ENCODE assay signal across 12 cellular contexts in the genomic region with DNA sequence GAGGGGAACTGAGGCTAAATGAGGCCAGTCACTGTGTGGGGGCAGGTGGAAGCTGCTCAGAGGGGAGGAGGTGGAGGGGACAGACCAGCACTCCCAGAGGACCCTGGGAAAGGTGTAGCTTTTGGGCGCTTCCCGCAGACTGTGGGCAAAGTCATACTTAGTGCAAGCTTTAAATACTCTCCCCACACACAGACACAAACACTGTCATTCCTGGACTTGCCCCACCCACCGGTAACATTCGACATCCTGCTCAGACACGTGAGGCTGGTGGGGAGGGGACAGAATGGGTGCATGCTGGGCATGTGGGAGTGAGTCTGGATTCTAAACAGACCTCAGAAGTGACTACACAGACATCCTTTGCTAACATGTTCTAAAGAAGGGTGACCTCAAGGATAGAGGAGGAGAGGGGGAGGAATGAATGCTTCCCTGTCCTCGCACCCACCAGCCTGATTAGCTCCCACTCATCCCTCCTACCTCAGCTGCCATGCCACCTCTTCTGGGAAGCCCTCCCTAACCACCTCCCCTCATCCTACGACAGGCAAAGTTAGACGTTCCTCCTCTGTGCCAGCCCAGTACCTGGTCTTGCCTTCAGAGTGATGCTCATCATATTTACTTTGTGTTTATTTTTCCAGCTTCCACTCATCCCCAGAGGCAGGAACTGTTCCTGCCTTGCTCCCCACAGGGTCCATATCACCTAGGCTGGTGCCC. TPM values are rescaled to one million over a fixed set of nuclear protein-coding genes. Genes with fewer than 3 reads are reported as not detected.
DNase-seq lines count a peak whose midpoint lies in the region; ATAC-seq, FAIRE-seq and TF ChIP-seq lines count a peak whose summit lies in the region.
"Had no signal": no experiment of that assay in that cellular context is flagged by ENCODE, and none has a peak within 500 bp of the region (broad histone marks: within the 10 kb centered on the region; RNA-seq: fewer than 3 reads in every experiment).

No MANE protein-coding gene starts in this region.

- TF ChIP-seq POLR2A in HepG2 (IDR thresholded peaks at IDR 0.05; ENCODE audit: insufficient read depth in 1 of 2, low read depth in 2 of 2, low read length in 2 of 2) = no peak

- no peaks in the 10 kb centered on the region for H3K79me2 ChIP-seq in HepG2 (ENCODE audit: insufficient read depth, low read length)

- 0 out of 2 replicates have a peak, but pooled peaks cover 5% of the 10 kb centered on the region for H4K20me1 ChIP-seq in HepG2 (ENCODE audit: insufficient read depth, low read length)

- peaks cover 2 to 47% (median 29%) of the 10 kb centered on the region in 7 donors for H3K4me1 Mint-ChIP-seq in naive thymus-derived CD4-positive, alpha-beta T cell

- no peak for TF ChIP-seq CTCF in HepG2 (CRISPR knock-in tag; IDR thresholded peaks at IDR 0.05)

- TF ChIP-seq EP300 in Ishikawa (IDR thresholded peaks at IDR 0.05; ENCODE audit: borderline replicate concordance) (no peak), HepG2 (IDR thresholded peaks at IDR 0.05; ENCODE audit: low read depth in 2 of 2, low read length in 2 of 2) (no peak), HepG2 (CRISPR knock-in tag; IDR thresholded peaks at IDR 0.05; ENCODE audit: borderline replicate concordance) (no peak)

- no peaks in the 10 kb centered on the region for H3K36me3 ChIP-seq in adipocyte (ENCODE audit: control insufficient read depth, insufficient read depth, low read length, severe bottlenecking)
- H3K36me3 ChIP-seq in naive thymus-derived CD4-positive, alpha-beta T cell (ENCODE audit: control insufficient read depth in 2 of 3, insufficient read depth in 3 of 3, low read length in 3 of 3) = no peaks in the 10 kb centered on the region
- H3K36me3 ChIP-seq in HepG2 (replicated peaks in 1 of 2; ENCODE audit: control insufficient read depth in 1 of 2, insufficient read depth in 2 of 2, low read length in 2 of 2) = no peaks in the 10 kb centered on the region
- H3K36me3 ChIP-seq: pancreas had no signal

- H3K36me3 Mint-ChIP-seq in naive thymus-derived CD4-positive, alpha-beta T cell = peaks cover 0 to under 1% (median 0%) of the 10 kb centered on the region in 5 donors

- BruUV-seq in HepG2 (replicated peaks; lab: Mats Ljungman, UMichigan) = no TSS peak

- no peak overlapping the region for H2AFZ ChIP-seq in HepG2 (ENCODE audit: low read length)

- peak overlapping the region in 3 of 10 donors; percentile 7 to 56 (median 19) for H3K4me3 Mint-ChIP-seq in naive thymus-derived CD4-positive, alpha-beta T cell

- H3K27me3 Mint-ChIP-seq in naive thymus-derived CD4-positive, alpha-beta T cell = peaks cover 14 to 38% (median 16%) of the 10 kb centered on the region in 5 donors

- in situ Hi-C loops in HepG2 (cut with HindIII; ENCODE audit: extremely low pct_ligation_motif_present, low pct_unique_long_range_greater_than_20kb) = loop anchor here (5.0 kb wide), 1 partner anchor 112 kb away; no protein-coding TSS in a partner anchor

- TF ChIP-seq RAD21 in Ishikawa (IDR thresholded peaks at IDR 0.05; ENCODE audit: low read depth) = no peak
- TF ChIP-seq RAD21 in HepG2 (CRISPR knock-in tag; IDR thresholded peaks at IDR 0.05) = no peak

- peak overlapping the region; percentile 82 for H3K9ac ChIP-seq in adipocyte (ENCODE audit: low read length)
- H3K9ac ChIP-seq in HepG2 (ENCODE audit: insufficient read depth, low read depth, low read length) = no peak overlapping the region

- ATAC-seq in naive thymus-derived CD4-positive, alpha-beta T cell = peak; percentile 30
- no peak for ATAC-seq in HepG2
- ATAC-seq in HG02884 (IDR thresholded peaks at IDR 0.05; ENCODE audit: unreplicated experiment) = no peak
- no peak for ATAC-seq in HG02885 (IDR thresholded peaks at IDR 0.05; ENCODE audit: poor library complexity, unreplicated experiment)
- ATAC-seq: pancreas had no signal

- WGBS in HepG2 (ENCODE audit: low lambda C conversion rate) = 18% methylated on average over 3 of the region's 8 CpGs

- H3K4me3 ChIP-seq in adipocyte (ENCODE audit: low read length) = no peak overlapping the region
- H3K4me3 ChIP-seq in naive thymus-derived CD4-positive, alpha-beta T cell (ENCODE audit: low read length) = no peak overlapping the region
- H3K4me3 ChIP-seq in HepG2 (replicated peaks in 1 of 3; ENCODE audit: insufficient read depth in 1 of 3, low read depth in 2 of 3, low read length in 3 of 3) = no peak overlapping the region
- H3K4me3 ChIP-seq: pancreas had no signal

- H3K4me2 ChIP-seq in HepG2 (ENCODE audit: low read depth, low read length) = no peak overlapping the region

- intact Hi-C loops in naive thymus-derived CD4-positive, alpha-beta T cell (cut with micrococcal nuclease) = loop anchor here in 1 of 2 donors (2.0 kb wide), 2 partner anchors 55 to 241 kb away; a partner anchor contains a TSS
- intact Hi-C loops in HepG2 (cut with micrococcal nuclease; ENCODE audit: unreplicated experiment) = loop anchor here (5.0 to 10.0 kb wide), 2 partner anchors 242 to 289 kb away; no protein-coding TSS in a partner anchor

- POLR2A ChIA-PET in naive thymus-derived CD4-positive, alpha-beta T cell (lab: Charles Lee) = no interaction called here
- POLR2A ChIA-PET in HepG2 (lab: Yijun Ruan, JAX) = no interaction called here

- peak overlapping the region in 7 of 9 donors; percentile 1 to 81 (median 38) for H3K27ac Mint-ChIP-seq in naive thymus-derived CD4-positive, alpha-beta T cell

- H3K9me3 Mint-ChIP-seq in naive thymus-derived CD4-positive, alpha-beta T cell = peaks cover 0 to under 1% (median 0%) of the 10 kb centered on the region in 11 donors

- FAIRE-seq in HepG2 (lab: Jason Lieb, UNC) = no peak
- FAIRE-seq: H54, pancreas had no signal

- H3K27ac ChIP-seq in naive thymus-derived CD4-positive, alpha-beta T cell (ENCODE audit: low read depth, low read length) = no peak overlapping the region
- H3K27ac ChIP-seq in HepG2 (ENCODE audit: extremely low read length, insufficient read depth, low read length) = no peak overlapping the region
- H3K27ac ChIP-seq: pancreas had no signal

- H3K4me1 ChIP-seq in adipocyte (ENCODE audit: control insufficient read depth, insufficient read depth, low read length) (peaks cover 74% of the 10 kb centered on the region), HepG2 (ENCODE audit: insufficient read depth, low read length) (peaks cover 41% of the 10 kb centered on the region)
- H3K4me1 ChIP-seq in naive thymus-derived CD4-positive, alpha-beta T cell (ENCODE audit: control insufficient read depth in 2 of 2, insufficient read depth in 2 of 2, low read length in 2 of 2) = peaks cover 0 to 10% of the 10 kb centered on the region in 2 donors

- no peaks in the 10 kb centered on the region for H3K9me3 ChIP-seq in adipocyte (ENCODE audit: control insufficient read depth, low read length)
- no peaks in the 10 kb centered on the region for H3K9me3 ChIP-seq in naive thymus-derived CD4-positive, alpha-beta T cell (ENCODE audit: control insufficient read depth in 2 of 3, low read length in 3 of 3)
- no peaks in the 10 kb centered on the region for H3K9me3 ChIP-seq in HepG2 (ENCODE audit: low read length)
- H3K9me3 ChIP-seq: pancreas had no signal

- CTCF ChIA-PET in naive thymus-derived CD4-positive, alpha-beta T cell (lab: Charles Lee) = interaction anchor here (0.6 to 1.5 kb wide), 4 partner anchors 84 to 233 kb away, joined by 3 to 10 read pairs (median 3); no protein-coding TSS in a partner anchor
- CTCF ChIA-PET in HepG2 (lab: Yijun Ruan, JAX; ENCODE audit: low intra/inter-chr PET ratio, low total read pairs) = no interaction called here

- DNase-seq in AG08396 (ENCODE audit: low spot score) (peak; percentile 23), adipocyte (ENCODE audit: low read depth) (no peak), HepG2 (ENCODE audit: low spot score) (no peak), 8988T (no peak)
- DNase-seq in naive thymus-derived CD4-positive, alpha-beta T cell = peak in 5 of 9 donors; percentile 23 to 73 (median 33)
- DNase-seq: NCI-H1436 treated with DMSO at 0.1 percent for 48 hours, RPMI8226 had no signal

- no peaks in the 10 kb centered on the region for H3K27me3 ChIP-seq in adipocyte (replicated peaks; ENCODE audit: control insufficient read depth, insufficient read depth, low read length)
- H3K27me3 ChIP-seq in naive thymus-derived CD4-positive, alpha-beta T cell (ENCODE audit: control insufficient read depth in 2 of 2, insufficient read depth in 2 of 2, low read length in 2 of 2) = no peaks in the 10 kb centered on the region
- H3K27me3 ChIP-seq in HepG2 (ENCODE audit: control insufficient read depth in 1 of 2, insufficient read depth in 2 of 2, low read length in 2 of 2) = peaks cover 6 to 19% of the 10 kb centered on the region in 2 experiments; a peak in 4 of 5 replicates
- H3K27me3 ChIP-seq: pancreas had no signal

RNA-seq across cellular contexts. Expression of a gene that starts 22.2 kb away (rescaled TPM):
- 1 to 10 TPM in 1 of 5 experiments, under 1 TPM in 1, not detected in 3; 0.13 to 1.5 TPM for total RNA-seq in naive thymus-derived CD4-positive, alpha-beta T cell
- polyA plus RNA-seq in naive thymus-derived CD4-positive, alpha-beta T cell = not detected
- total RNA-seq in HepG2 (2016; rRNA removed; fragmentation: Illumina TruSeq; extraction: Trizol) = 11.9 and 21.4 TPM in 2 replicates
- 7.5 TPM in 2 replicates for total RNA-seq in HepG2 (2016; cell fraction: cytosol; rRNA removed; fragmentation: Illumina TruSeq; extraction: Trizol; ENCODE audit: low read depth)
- total RNA-seq in HepG2 (2016; cell fraction: insoluble cytoplasmic fraction; rRNA removed; fragmentation: Illumina TruSeq; extraction: Trizol) = 10.8 and 20.0 TPM in 2 replicates
- 20.4 and 22.9 TPM in 2 replicates for total RNA-seq in HepG2 (2016; cell fraction: membrane; rRNA removed; fragmentation: Illumina TruSeq; extraction: Trizol)
- 19.5 and 22.7 TPM in 2 replicates for total RNA-seq in HepG2 (2016; cell fraction: nucleus; rRNA removed; fragmentation: Illumina TruSeq; extraction: Trizol)
- polyA plus RNA-seq in HepG2 (2011; rRNA removed) = 20.3 and 27.9 TPM in 2 replicates
- 17.7 and 23.1 TPM in 2 replicates for polyA plus RNA-seq in HepG2 (2011; cell fraction: cytosol; rRNA removed)
- polyA plus RNA-seq in HepG2 (2011; cell fraction: nucleus; rRNA removed) = 18.1 and 21.0 TPM in 2 replicates
- polyA plus RNA-seq in HepG2 (2012) = 12.6 and 19.6 TPM in 2 replicates
- 8.7 and 9.4 TPM in 2 replicates for polyA plus RNA-seq in HepG2 (2016; cell fraction: cytosol; fragmentation: Illumina TruSeq; extraction: Trizol; ENCODE audit: low read depth)
- 14.2 and 18.9 TPM in 2 replicates for polyA plus RNA-seq in HepG2 (2016; cell fraction: insoluble cytoplasmic fraction; fragmentation: Illumina TruSeq; extraction: Trizol; ENCODE audit: low read depth)
- polyA plus RNA-seq in HepG2 (2016; cell fraction: membrane; fragmentation: Illumina TruSeq; extraction: Trizol; ENCODE audit: low read depth) = 23.1 and 23.6 TPM in 2 replicates
- 30.1 and 34.2 TPM in 2 replicates for polyA plus RNA-seq in HepG2 (2016; cell fraction: nucleus; fragmentation: Illumina TruSeq; extraction: Trizol; ENCODE audit: insufficient read depth, low read depth)
- polyA minus RNA-seq in HepG2 (2011; rRNA and poly(A)+ RNA removed; ENCODE audit: low replicate concordance) = 66.3 and 74.4 TPM in 2 replicates
- polyA minus RNA-seq in HepG2 (2011; cell fraction: cytosol; rRNA and poly(A)+ RNA removed) = 16.7 and 18.5 TPM in 2 replicates
- polyA minus RNA-seq in HepG2 (2011; cell fraction: nucleus; rRNA and poly(A)+ RNA removed) = 11.3 and 15.5 TPM in 2 replicates

RNA-seq across cellular contexts. Expression of a gene that starts 55.4 kb away (rescaled TPM):
- 10 to 100 TPM in 2 of 5 experiments, 1 to 10 TPM in 3; 4.7 to 15.2 (median 9.0) TPM for total RNA-seq in naive thymus-derived CD4-positive, alpha-beta T cell
- 1 to 10 TPM; 6.0 to 9.7 TPM for polyA plus RNA-seq in naive thymus-derived CD4-positive, alpha-beta T cell
- total RNA-seq in HepG2 (2016; rRNA removed; fragmentation: Illumina TruSeq; extraction: Trizol) = 8.4 and 9.8 TPM in 2 replicates
- total RNA-seq in HepG2 (2016; cell fraction: cytosol; rRNA removed; fragmentation: Illumina TruSeq; extraction: Trizol; ENCODE audit: low read depth) = 3.3 and 3.8 TPM in 2 replicates
- 9.1 and 9.4 TPM in 2 replicates for total RNA-seq in HepG2 (2016; cell fraction: insoluble cytoplasmic fraction; rRNA removed; fragmentation: Illumina TruSeq; extraction: Trizol)
- 5.6 and 6.6 TPM in 2 replicates for total RNA-seq in HepG2 (2016; cell fraction: membrane; rRNA removed; fragmentation: Illumina TruSeq; extraction: Trizol)
- total RNA-seq in HepG2 (2016; cell fraction: nucleus; rRNA removed; fragmentation: Illumina TruSeq; extraction: Trizol) = 8.7 and 11.8 TPM in 2 replicates
- polyA plus RNA-seq in HepG2 (2011; rRNA removed) = 4.4 and 6.0 TPM in 2 replicates
- 2.6 TPM in 2 replicates for polyA plus RNA-seq in HepG2 (2011; cell fraction: cytosol; rRNA removed)
- 1.9 and 2.0 TPM in 2 replicates for polyA plus RNA-seq in HepG2 (2011; cell fraction: nucleus; rRNA removed)
- polyA plus RNA-seq in HepG2 (2012) = 2.1 and 3.9 TPM in 2 replicates
- polyA plus RNA-seq in HepG2 (2016; cell fraction: cytosol; fragmentation: Illumina TruSeq; extraction: Trizol; ENCODE audit: low read depth) = 5.3 and 6.1 TPM in 2 replicates
- 6.5 and 10.2 TPM in 2 replicates for polyA plus RNA-seq in HepG2 (2016; cell fraction: insoluble cytoplasmic fraction; fragmentation: Illumina TruSeq; extraction: Trizol; ENCODE audit: low read depth)
- polyA plus RNA-seq in HepG2 (2016; cell fraction: membrane; fragmentation: Illumina TruSeq; extraction: Trizol; ENCODE audit: low read depth) = 4.7 and 6.8 TPM in 2 replicates
- polyA plus RNA-seq in HepG2 (2016; cell fraction: nucleus; fragmentation: Illumina TruSeq; extraction: Trizol; ENCODE audit: insufficient read depth, low read depth) = 13.1 and 14.2 TPM in 2 replicates
- polyA minus RNA-seq in HepG2 (2011; rRNA and poly(A)+ RNA removed; ENCODE audit: low replicate concordance) = 5.0 and 23.4 TPM in 2 replicates
- 4.7 and 6.3 TPM in 2 replicates for polyA minus RNA-seq in HepG2 (2011; cell fraction: cytosol; rRNA and poly(A)+ RNA removed)
- polyA minus RNA-seq in HepG2 (2011; cell fraction: nucleus; rRNA and poly(A)+ RNA removed) = 6.8 and 8.0 TPM in 2 replicates

Comparison
In these comparisons a context has a peak if more than half of its experiments do, and no peak if none do; other contexts are left out.
1. DNase-seq: peak in AG08396 (single experiment) and naive thymus-derived CD4-positive, alpha-beta T cell (5 of 9); none in adipocyte (single experiment), HepG2 (single experiment) and 8988T (single experiment).